ENCODE assay signal across 1 cellular context in the genomic region with DNA sequence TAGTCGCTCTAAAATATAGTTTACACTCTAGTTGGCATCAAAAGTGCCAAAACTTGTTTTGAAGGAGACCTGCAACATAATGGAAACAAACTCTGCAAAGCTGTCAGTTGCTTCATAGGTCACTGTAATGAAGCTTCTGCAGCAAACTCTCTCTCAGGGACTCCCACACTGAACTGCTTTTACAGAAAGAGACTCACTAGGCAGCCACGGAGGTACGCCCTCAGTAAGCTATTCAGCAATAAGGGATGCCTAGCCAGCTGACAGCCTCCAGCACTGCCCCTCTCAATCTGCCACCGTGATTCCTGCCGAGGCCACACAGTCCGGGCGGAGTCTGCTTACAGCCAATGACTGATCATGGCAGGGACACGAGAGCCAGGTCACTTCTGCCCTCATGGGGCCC.
TF ChIP-seq lines count a peak whose summit lies in the region.

No MANE protein-coding gene starts in this region.

TF ChIP-seq in GM23338, 12 proteins besides CTCF, POLR2A, EP300 and RAD21:
- TF ChIP-seq EZH2phosphoT487 (IDR thresholded peaks at IDR 0.05; ENCODE audit: unreplicated experiment): no peak
- no peak for TF ChIP-seq JUNB (IDR thresholded peaks at IDR 0.05; ENCODE audit: unreplicated experiment)
- TF ChIP-seq CREB1 (CRISPR knock-in tag; IDR thresholded peaks at IDR 0.05; ENCODE audit: low read depth): no peak
- TF ChIP-seq ZNF331 (CRISPR knock-in tag; IDR thresholded peaks at IDR 0.05; ENCODE audit: low read depth): no peak
- TF ChIP-seq STAT1 (IDR thresholded peaks at IDR 0.05; ENCODE audit: unreplicated experiment): no peak
- TF ChIP-seq, protein P1, sequence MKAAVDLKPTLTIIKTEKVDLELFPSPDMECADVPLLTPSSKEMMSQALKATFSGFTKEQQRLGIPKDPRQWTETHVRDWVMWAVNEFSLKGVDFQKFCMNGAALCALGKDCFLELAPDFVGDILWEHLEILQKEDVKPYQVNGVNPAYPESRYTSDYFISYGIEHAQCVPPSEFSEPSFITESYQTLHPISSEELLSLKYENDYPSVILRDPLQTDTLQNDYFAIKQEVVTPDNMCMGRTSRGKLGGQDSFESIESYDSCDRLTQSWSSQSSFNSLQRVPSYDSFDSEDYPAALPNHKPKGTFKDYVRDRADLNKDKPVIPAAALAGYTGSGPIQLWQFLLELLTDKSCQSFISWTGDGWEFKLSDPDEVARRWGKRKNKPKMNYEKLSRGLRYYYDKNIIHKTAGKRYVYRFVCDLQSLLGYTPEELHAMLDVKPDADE (IDR thresholded peaks at IDR 0.05): no peak
- TF ChIP-seq ZNF114 (CRISPR knock-in tag; IDR thresholded peaks at IDR 0.05): no peak
- no peak for TF ChIP-seq NANOG (IDR thresholded peaks at IDR 0.05; ENCODE audit: borderline replicate concordance)
- no peak for TF ChIP-seq POLR2AphosphoS5 (IDR thresholded peaks at IDR 0.05; ENCODE audit: low read depth)
- no peak for TF ChIP-seq EZH2 (IDR thresholded peaks at IDR 0.05; ENCODE audit: low read depth, unreplicated experiment)
- TF ChIP-seq, protein P2, sequence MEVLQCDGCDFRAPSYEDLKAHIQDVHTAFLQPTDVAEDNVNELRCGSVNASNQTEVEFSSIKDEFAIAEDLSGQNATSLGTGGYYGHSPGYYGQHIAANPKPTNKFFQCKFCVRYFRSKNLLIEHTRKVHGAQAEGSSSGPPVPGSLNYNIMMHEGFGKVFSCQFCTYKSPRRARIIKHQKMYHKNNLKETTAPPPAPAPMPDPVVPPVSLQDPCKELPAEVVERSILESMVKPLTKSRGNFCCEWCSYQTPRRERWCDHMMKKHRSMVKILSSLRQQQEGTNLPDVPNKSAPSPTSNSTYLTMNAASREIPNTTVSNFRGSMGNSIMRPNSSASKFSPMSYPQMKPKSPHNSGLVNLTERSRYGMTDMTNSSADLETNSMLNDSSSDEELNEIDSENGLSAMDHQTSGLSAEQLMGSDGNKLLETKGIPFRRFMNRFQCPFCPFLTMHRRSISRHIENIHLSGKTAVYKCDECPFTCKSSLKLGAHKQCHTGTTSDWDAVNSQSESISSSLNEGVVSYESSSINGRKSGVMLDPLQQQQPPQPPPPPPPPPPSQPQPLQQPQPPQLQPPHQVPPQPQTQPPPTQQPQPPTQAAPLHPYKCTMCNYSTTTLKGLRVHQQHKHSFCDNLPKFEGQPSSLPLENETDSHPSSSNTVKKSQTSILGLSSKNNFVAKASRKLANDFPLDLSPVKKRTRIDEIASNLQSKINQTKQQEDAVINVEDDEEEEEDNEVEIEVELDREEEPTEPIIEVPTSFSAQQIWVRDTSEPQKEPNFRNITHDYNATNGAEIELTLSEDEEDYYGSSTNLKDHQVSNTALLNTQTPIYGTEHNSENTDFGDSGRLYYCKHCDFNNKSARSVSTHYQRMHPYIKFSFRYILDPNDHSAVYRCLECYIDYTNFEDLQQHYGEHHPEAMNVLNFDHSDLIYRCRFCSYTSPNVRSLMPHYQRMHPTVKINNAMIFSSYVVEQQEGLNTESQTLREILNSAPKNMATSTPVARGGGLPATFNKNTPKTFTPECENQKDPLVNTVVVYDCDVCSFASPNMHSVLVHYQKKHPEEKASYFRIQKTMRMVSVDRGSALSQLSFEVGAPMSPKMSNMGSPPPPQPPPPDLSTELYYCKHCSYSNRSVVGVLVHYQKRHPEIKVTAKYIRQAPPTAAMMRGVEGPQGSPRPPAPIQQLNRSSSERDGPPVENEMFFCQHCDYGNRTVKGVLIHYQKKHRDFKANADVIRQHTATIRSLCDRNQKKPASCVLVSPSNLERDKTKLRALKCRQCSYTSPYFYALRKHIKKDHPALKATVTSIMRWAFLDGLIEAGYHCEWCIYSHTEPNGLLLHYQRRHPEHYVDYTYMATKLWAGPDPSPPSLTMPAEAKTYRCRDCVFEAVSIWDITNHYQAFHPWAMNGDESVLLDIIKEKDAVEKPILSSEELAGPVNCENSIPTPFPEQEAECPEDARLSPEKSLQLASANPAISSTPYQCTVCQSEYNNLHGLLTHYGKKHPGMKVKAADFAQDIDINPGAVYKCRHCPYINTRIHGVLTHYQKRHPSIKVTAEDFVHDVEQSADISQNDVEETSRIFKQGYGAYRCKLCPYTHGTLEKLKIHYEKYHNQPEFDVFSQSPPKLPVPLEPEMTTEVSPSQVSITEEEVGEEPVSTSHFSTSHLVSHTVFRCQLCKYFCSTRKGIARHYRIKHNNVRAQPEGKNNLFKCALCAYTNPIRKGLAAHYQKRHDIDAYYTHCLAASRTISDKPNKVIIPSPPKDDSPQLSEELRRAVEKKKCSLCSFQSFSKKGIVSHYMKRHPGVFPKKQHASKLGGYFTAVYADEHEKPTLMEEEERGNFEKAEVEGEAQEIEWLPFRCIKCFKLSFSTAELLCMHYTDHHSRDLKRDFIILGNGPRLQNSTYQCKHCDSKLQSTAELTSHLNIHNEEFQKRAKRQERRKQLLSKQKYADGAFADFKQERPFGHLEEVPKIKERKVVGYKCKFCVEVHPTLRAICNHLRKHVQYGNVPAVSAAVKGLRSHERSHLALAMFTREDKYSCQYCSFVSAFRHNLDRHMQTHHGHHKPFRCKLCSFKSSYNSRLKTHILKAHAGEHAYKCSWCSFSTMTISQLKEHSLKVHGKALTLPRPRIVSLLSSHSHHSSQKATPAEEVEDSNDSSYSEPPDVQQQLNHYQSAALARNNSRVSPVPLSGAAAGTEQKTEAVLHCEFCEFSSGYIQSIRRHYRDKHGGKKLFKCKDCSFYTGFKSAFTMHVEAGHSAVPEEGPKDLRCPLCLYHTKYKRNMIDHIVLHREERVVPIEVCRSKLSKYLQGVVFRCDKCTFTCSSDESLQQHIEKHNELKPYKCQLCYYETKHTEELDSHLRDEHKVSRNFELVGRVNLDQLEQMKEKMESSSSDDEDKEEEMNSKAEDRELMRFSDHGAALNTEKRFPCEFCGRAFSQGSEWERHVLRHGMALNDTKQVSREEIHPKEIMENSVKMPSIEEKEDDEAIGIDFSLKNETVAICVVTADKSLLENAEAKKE (CRISPR knock-in tag; IDR thresholded peaks at IDR 0.05): no peak
- TF ChIP-seq, protein P3, sequence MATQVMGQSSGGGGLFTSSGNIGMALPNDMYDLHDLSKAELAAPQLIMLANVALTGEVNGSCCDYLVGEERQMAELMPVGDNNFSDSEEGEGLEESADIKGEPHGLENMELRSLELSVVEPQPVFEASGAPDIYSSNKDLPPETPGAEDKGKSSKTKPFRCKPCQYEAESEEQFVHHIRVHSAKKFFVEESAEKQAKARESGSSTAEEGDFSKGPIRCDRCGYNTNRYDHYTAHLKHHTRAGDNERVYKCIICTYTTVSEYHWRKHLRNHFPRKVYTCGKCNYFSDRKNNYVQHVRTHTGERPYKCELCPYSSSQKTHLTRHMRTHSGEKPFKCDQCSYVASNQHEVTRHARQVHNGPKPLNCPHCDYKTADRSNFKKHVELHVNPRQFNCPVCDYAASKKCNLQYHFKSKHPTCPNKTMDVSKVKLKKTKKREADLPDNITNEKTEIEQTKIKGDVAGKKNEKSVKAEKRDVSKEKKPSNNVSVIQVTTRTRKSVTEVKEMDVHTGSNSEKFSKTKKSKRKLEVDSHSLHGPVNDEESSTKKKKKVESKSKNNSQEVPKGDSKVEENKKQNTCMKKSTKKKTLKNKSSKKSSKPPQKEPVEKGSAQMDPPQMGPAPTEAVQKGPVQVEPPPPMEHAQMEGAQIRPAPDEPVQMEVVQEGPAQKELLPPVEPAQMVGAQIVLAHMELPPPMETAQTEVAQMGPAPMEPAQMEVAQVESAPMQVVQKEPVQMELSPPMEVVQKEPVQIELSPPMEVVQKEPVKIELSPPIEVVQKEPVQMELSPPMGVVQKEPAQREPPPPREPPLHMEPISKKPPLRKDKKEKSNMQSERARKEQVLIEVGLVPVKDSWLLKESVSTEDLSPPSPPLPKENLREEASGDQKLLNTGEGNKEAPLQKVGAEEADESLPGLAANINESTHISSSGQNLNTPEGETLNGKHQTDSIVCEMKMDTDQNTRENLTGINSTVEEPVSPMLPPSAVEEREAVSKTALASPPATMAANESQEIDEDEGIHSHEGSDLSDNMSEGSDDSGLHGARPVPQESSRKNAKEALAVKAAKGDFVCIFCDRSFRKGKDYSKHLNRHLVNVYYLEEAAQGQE (IDR thresholded peaks at IDR 0.05; ENCODE audit: unreplicated experiment): no peak
